Comparison of ENCODE assay signal across 15 cellular contexts in genomic region chr15:38642689-38643270, GRCh38.
DNase-seq lines count a peak whose midpoint lies in the region; ATAC-seq and TF ChIP-seq lines count a peak whose summit lies in the region.
"Had no signal": no experiment of that assay in that cellular context is flagged by ENCODE, and none has a peak within 500 bp of the region (broad histone marks: within the 10 kb centered on the region; RNA-seq: fewer than 3 reads in every experiment).

No MANE protein-coding gene starts in this region.

- peaks cover 3% of the 10 kb centered on the region for H3K9me3 Mint-ChIP-seq in activated CD8-positive, alpha-beta T cell treated with anti-CD3 and anti-CD28 coated beads, Interleukin-2, amount 10 ng/mL, durations not matched to agents 7 days and 5 days (ENCODE audit: insufficient read depth)
- H3K9me3 Mint-ChIP-seq in activated CD8-positive, alpha-beta T cell treated with anti-CD3 and anti-CD28 coated beads for 36 hours, result no peaks in the 10 kb centered on the region
- H3K9me3 Mint-ChIP-seq in IgD-negative memory B cell, result no peaks in the 10 kb centered on the region
- peaks cover 0 to 12% (median 0%) of the 10 kb centered on the region in 11 donors for H3K9me3 Mint-ChIP-seq in naive thymus-derived CD4-positive, alpha-beta T cell

- H3K4me1 Mint-ChIP-seq in activated CD8-positive, alpha-beta T cell treated with anti-CD3 and anti-CD28 coated beads, Interleukin-2, amount 10 ng/mL, durations not matched to agents 7 days and 5 days (ENCODE audit: low read depth), result peaks cover 58% of the 10 kb centered on the region
- peaks cover 49% of the 10 kb centered on the region for H3K4me1 Mint-ChIP-seq in activated CD8-positive, alpha-beta T cell treated with anti-CD3 and anti-CD28 coated beads for 36 hours (ENCODE audit: low read depth)
- peaks cover 18 to 20% (median 19%) of the 10 kb centered on the region in 3 donors for H3K4me1 Mint-ChIP-seq in IgD-negative memory B cell
- peaks cover 27 to 80% (median 66%) of the 10 kb centered on the region in 7 donors for H3K4me1 Mint-ChIP-seq in naive thymus-derived CD4-positive, alpha-beta T cell

- POLR2A ChIA-PET in activated CD8-positive, alpha-beta T cell treated with anti-CD3 and anti-CD28 coated beads, Interleukin-2, amount 10 ng/mL, durations not matched to agents 7 days and 5 days (lab: Charles Lee), result interaction anchor here (0.7 to 1.9 kb wide), 3 partner anchors 10 to 79 kb away, joined by 3 to 6 read pairs (median 4); partner anchors contain the start of gene RASGRP1
- POLR2A ChIA-PET in activated CD8-positive, alpha-beta T cell treated with anti-CD3 and anti-CD28 coated beads for 36 hours (lab: Charles Lee), result interaction anchor here (0.7 to 1.2 kb wide), 3 partner anchors 32 to 936 kb away, joined by 3 read pairs; no protein-coding TSS in a partner anchor
- POLR2A ChIA-PET in naive thymus-derived CD4-positive, alpha-beta T cell (lab: Charles Lee), result interaction anchor here (0.6 to 19.6 kb wide), 7 partner anchors 8 to 79 kb away, joined by 3 to 548 read pairs (median 8); no protein-coding TSS in a partner anchor

- no peaks in the 10 kb centered on the region for H3K27me3 Mint-ChIP-seq in activated CD8-positive, alpha-beta T cell treated with anti-CD3 and anti-CD28 coated beads, Interleukin-2, amount 10 ng/mL, durations not matched to agents 7 days and 5 days (ENCODE audit: low read depth)
- H3K27me3 Mint-ChIP-seq in activated CD8-positive, alpha-beta T cell treated with anti-CD3 and anti-CD28 coated beads for 36 hours, result no peaks in the 10 kb centered on the region
- no peaks in the 10 kb centered on the region for H3K27me3 Mint-ChIP-seq in IgD-negative memory B cell
- H3K27me3 Mint-ChIP-seq in naive thymus-derived CD4-positive, alpha-beta T cell, result no peaks in the 10 kb centered on the region

- intact Hi-C loops in activated CD8-positive, alpha-beta T cell treated with anti-CD3 and anti-CD28 coated beads for 36 hours (cut with micrococcal nuclease), result no loop called here
- intact Hi-C loops in naive thymus-derived CD4-positive, alpha-beta T cell (cut with micrococcal nuclease), result loop anchor here (1.0 to 2.0 kb wide), 3 partner anchors 9 to 168 kb away; no protein-coding TSS in a partner anchor
- intact Hi-C loops in head of caudate nucleus (cut with DNase I), result no loop called here

- H3K27ac Mint-ChIP-seq in activated CD8-positive, alpha-beta T cell treated with anti-CD3 and anti-CD28 coated beads, Interleukin-2, amount 10 ng/mL, durations not matched to agents 7 days and 5 days, result peak overlapping the region; percentile 58
- H3K27ac Mint-ChIP-seq in activated CD8-positive, alpha-beta T cell treated with anti-CD3 and anti-CD28 coated beads for 36 hours, result no peak overlapping the region
- peak overlapping the region; percentile 19 to 63 (median 41) for H3K27ac Mint-ChIP-seq in IgD-negative memory B cell
- peak overlapping the region; percentile 3 to 86 (median 68) for H3K27ac Mint-ChIP-seq in naive thymus-derived CD4-positive, alpha-beta T cell

- CTCF ChIA-PET in activated CD8-positive, alpha-beta T cell treated with anti-CD3 and anti-CD28 coated beads, Interleukin-2, amount 10 ng/mL, durations not matched to agents 7 days and 5 days (lab: Charles Lee), result interaction anchor here (1.2 to 1.9 kb wide), 9 partner anchors 10 to 203 kb away, joined by 3 to 11 read pairs (median 4); no protein-coding TSS in a partner anchor
- CTCF ChIA-PET in activated CD8-positive, alpha-beta T cell treated with anti-CD3 and anti-CD28 coated beads for 36 hours (lab: Charles Lee), result interaction anchor here (0.7 to 1.9 kb wide), 6 partner anchors 11 to 83 kb away, joined by 3 to 10 read pairs (median 5); no protein-coding TSS in a partner anchor
- CTCF ChIA-PET in naive thymus-derived CD4-positive, alpha-beta T cell (lab: Charles Lee), result interaction anchor here (0.7 to 2.6 kb wide), 9 partner anchors 10 to 80 kb away, joined by 3 to 16 read pairs (median 4); partner anchors contain the start of gene RASGRP1

- no peak overlapping the region for H3K4me3 ChIP-seq in naive thymus-derived CD4-positive, alpha-beta T cell (ENCODE audit: low read length)
- H3K4me3 ChIP-seq: pancreas, stomach had no signal

- ATAC-seq in activated CD8-positive, alpha-beta T cell treated with anti-CD3 and anti-CD28 coated beads, Interleukin-2, amount 10 ng/mL, durations not matched to agents 7 days and 5 days, result no peak
- ATAC-seq in activated CD8-positive, alpha-beta T cell treated with anti-CD3 and anti-CD28 coated beads for 36 hours, result no peak
- peak; percentile 76 for ATAC-seq in GM21515 (IDR thresholded peaks at IDR 0.05; ENCODE audit: unreplicated experiment)
- ATAC-seq in naive thymus-derived CD4-positive, alpha-beta T cell, result no peak
- no peak for ATAC-seq in GM21423 (IDR thresholded peaks at IDR 0.05; ENCODE audit: unreplicated experiment)
- ATAC-seq: Panc1, pancreas had no signal

- no peak for DNase-seq in activated CD8-positive, alpha-beta T cell treated with anti-CD3 and anti-CD28 coated beads, Interleukin-2, amount 10 ng/mL, durations not matched to agents 7 days and 5 days
- no peak for DNase-seq in activated CD8-positive, alpha-beta T cell treated with anti-CD3 and anti-CD28 coated beads for 36 hours
- no peak for DNase-seq in naive thymus-derived CD4-positive, alpha-beta T cell
- DNase-seq in ecto neural progenitor cell (ENCODE audit: low spot score) (no peak), head of caudate nucleus (no peak)
- DNase-seq: activated T-cell treated with anti-CD3 and anti-CD28 coated beads, Interleukin-2, amount 50 U/mL, for 1 hour; aorta; KBM-7; NCI-H524 treated with DMSO at 0.1 percent for 48 hours; pancreas; stomach had no signal

- H3K36me3 ChIP-seq in naive thymus-derived CD4-positive, alpha-beta T cell (ENCODE audit: control insufficient read depth in 2 of 3, insufficient read depth in 3 of 3, low read length in 3 of 3), result no peaks in the 10 kb centered on the region
- H3K36me3 ChIP-seq: pancreas, stomach had no signal

- TF ChIP-seq CTCF in activated CD8-positive, alpha-beta T cell treated with anti-CD3 and anti-CD28 coated beads for 36 hours (IDR thresholded peaks at IDR 0.05), result no peak

- H3K9me3 ChIP-seq in naive thymus-derived CD4-positive, alpha-beta T cell (ENCODE audit: control insufficient read depth in 2 of 3, low read length in 3 of 3), result no peaks in the 10 kb centered on the region
- H3K9me3 ChIP-seq: pancreas had no signal

- peaks cover 6 to 52% of the 10 kb centered on the region in 2 donors for H3K4me1 ChIP-seq in naive thymus-derived CD4-positive, alpha-beta T cell (ENCODE audit: control insufficient read depth in 2 of 2, insufficient read depth in 2 of 2, low read length in 2 of 2)
- H3K4me1 ChIP-seq: pancreas, stomach had no signal

- H3K36me3 Mint-ChIP-seq in activated CD8-positive, alpha-beta T cell treated with anti-CD3 and anti-CD28 coated beads, Interleukin-2, amount 10 ng/mL, durations not matched to agents 7 days and 5 days (ENCODE audit: low read depth), result peaks cover 19% of the 10 kb centered on the region
- H3K36me3 Mint-ChIP-seq in activated CD8-positive, alpha-beta T cell treated with anti-CD3 and anti-CD28 coated beads for 36 hours (ENCODE audit: low read depth), result peaks cover 10% of the 10 kb centered on the region
- no peaks in the 10 kb centered on the region for H3K36me3 Mint-ChIP-seq in IgD-negative memory B cell
- H3K36me3 Mint-ChIP-seq in naive thymus-derived CD4-positive, alpha-beta T cell, result peaks cover 0 to 34% (median 0%) of the 10 kb centered on the region in 5 donors

- no peaks in the 10 kb centered on the region for H3K27me3 ChIP-seq in naive thymus-derived CD4-positive, alpha-beta T cell (ENCODE audit: control insufficient read depth in 2 of 2, insufficient read depth in 2 of 2, low read length in 2 of 2)
- H3K27me3 ChIP-seq: pancreas, stomach had no signal

- no peak overlapping the region for H3K4me3 Mint-ChIP-seq in activated CD8-positive, alpha-beta T cell treated with anti-CD3 and anti-CD28 coated beads, Interleukin-2, amount 10 ng/mL, durations not matched to agents 7 days and 5 days
- H3K4me3 Mint-ChIP-seq in activated CD8-positive, alpha-beta T cell treated with anti-CD3 and anti-CD28 coated beads for 36 hours, result no peak overlapping the region
- H3K4me3 Mint-ChIP-seq in IgD-negative memory B cell, result peak overlapping the region in 3 of 4 donors; percentile 9 to 89 (median 85)
- peak overlapping the region in 9 of 10 donors; percentile 1 to 50 (median 44) for H3K4me3 Mint-ChIP-seq in naive thymus-derived CD4-positive, alpha-beta T cell

- no peak overlapping the region for H3K27ac ChIP-seq in naive thymus-derived CD4-positive, alpha-beta T cell (ENCODE audit: low read depth, low read length)
- H3K27ac ChIP-seq: pancreas, stomach had no signal

Comparison
In these comparisons a context has a peak if more than half of its experiments do, and no peak if none do; other contexts are left out.
1. H3K4me3 Mint-ChIP-seq: peak in IgD-negative memory B cell (3 of 4) and naive thymus-derived CD4-positive, alpha-beta T cell (9 of 10); none in activated CD8-positive, alpha-beta T cell treated with anti-CD3 and anti-CD28 coated beads, Interleukin-2, amount 10 ng/mL, durations not matched to agents 7 days and 5 days (single experiment) and activated CD8-positive, alpha-beta T cell treated with anti-CD3 and anti-CD28 coated beads for 36 hours (single experiment).
2. intact Hi-C loops: an anchor here in naive thymus-derived CD4-positive, alpha-beta T cell (1.0 to 2.0 kb wide); none called in activated CD8-positive, alpha-beta T cell treated with anti-CD3 and anti-CD28 coated beads for 36 hours and head of caudate nucleus.